In genomic region chr17:75049057-75049456, GRCh38 we compare ENCODE assay signal across 11 cellular contexts. TPM values are rescaled to one million over a fixed set of nuclear protein-coding genes. Genes with fewer than 3 reads are reported as not detected.
DNase-seq lines count a peak whose midpoint lies in the region; ATAC-seq and TF ChIP-seq lines count a peak whose summit lies in the region.
"Had no signal": no experiment of that assay in that cellular context is flagged by ENCODE, and none has a peak within 500 bp of the region (broad histone marks: within the 10 kb centered on the region; RNA-seq: fewer than 3 reads in every experiment).

No MANE protein-coding gene starts in this region.

- H4K20me1 ChIP-seq in BLaER1 (0 out of 2 replicates have a peak, but pooled peaks cover 5% of the 10 kb centered on the region), IMR-90 (ENCODE audit: insufficient read depth, low read length) (0 out of 2 replicates have a peak, but pooled peaks cover 3% of the 10 kb centered on the region)

- ATAC-seq in IMR-90 (ENCODE audit: low read depth) (no peak), HG03342 (IDR thresholded peaks at IDR 0.05; ENCODE audit: unreplicated experiment) (no peak)
- ATAC-seq in stimulated activated naive CD8-positive, alpha-beta T cell treated with anti-CD3 and anti-CD28 coated beads, Interleukin-15, amount 100 ng/mL, for 72 hours, result no peak

- H4K8ac ChIP-seq in IMR-90 (ENCODE audit: low read depth in 2 of 2, low read length in 2 of 2), result no peak overlapping the region

- H3K27me3 ChIP-seq in BLaER1 (no peaks in the 10 kb centered on the region), IMR-90 (ENCODE audit: control insufficient read depth, insufficient read depth, low read length) (no peaks in the 10 kb centered on the region)
- H3K27me3 ChIP-seq: upper lobe of left lung had no signal

- no peak overlapping the region for H3K14ac ChIP-seq in IMR-90 (replicated peaks; ENCODE audit: low read depth, low read length)

- peaks cover 27% of the 10 kb centered on the region for H3K4me1 ChIP-seq in BLaER1
- H3K4me1 ChIP-seq in IMR-90 (ENCODE audit: control insufficient read depth, insufficient read depth, low read length), result no peaks in the 10 kb centered on the region; the same call in 1 of the 2 replicates

- intact Hi-C loops in IMR-90 (cut with micrococcal nuclease), result loop anchor here (5.0 kb wide), 1 partner anchor 87 kb away; no protein-coding TSS in a partner anchor

- H2BK20ac ChIP-seq in IMR-90 (ENCODE audit: low read depth, low read length), result no peak overlapping the region

- no peak for TF ChIP-seq POLR2A in IMR-90 (IDR thresholded peaks at IDR 0.05; ENCODE audit: low read depth, low read length)

- TF ChIP-seq RAD21 in IMR-90 (IDR thresholded peaks at IDR 0.05; ENCODE audit: low read length), result no peak

- H3K23ac ChIP-seq in IMR-90 (ENCODE audit: low read depth, low read length), result peak overlapping the region; percentile 34; the same call in 1 of the 2 replicates

- H3K9ac ChIP-seq in BLaER1 (no peak overlapping the region), IMR-90 (ENCODE audit: low read depth, low read length) (no peak overlapping the region)

- H3K79me1 ChIP-seq in IMR-90 (ENCODE audit: low read depth in 1 of 2, low read length in 2 of 2), result peaks cover 19 to 43% of the 10 kb centered on the region in 2 experiments

- dilution Hi-C loops in IMR-90 (cut with HindIII; ENCODE audit: low sequenced_read_pairs, unreplicated experiment), result no loop called here

- no peak overlapping the region for H2BK15ac ChIP-seq in IMR-90 (ENCODE audit: low read depth, low read length)

- WGBS in IMR-90 (ENCODE audit: extremely low coverage in 2 of 2, insufficient read length in 1 of 2), 2 experiments, result 100% methylated on average over 1 of the region's 5 CpGs; no CpG with 5 or more reads in 1 of the 2 experiments

- peaks cover 28% of the 10 kb centered on the region for H3K4me1 Mint-ChIP-seq in nephron
- H3K4me1 Mint-ChIP-seq in stimulated activated naive CD8-positive, alpha-beta T cell treated with anti-CD3 and anti-CD28 coated beads, Interleukin-15, amount 100 ng/mL, for 72 hours, result peaks cover 41% of the 10 kb centered on the region

- no TSS peak for BruUV-seq in IMR-90 (replicated peaks; lab: Mats Ljungman, UMichigan)

- no peak overlapping the region for H2AFZ ChIP-seq in IMR-90 (replicated peaks; ENCODE audit: low read length, poor library complexity)

- TF ChIP-seq CTCF in IMR-90 (conservative IDR thresholded peaks at IDR 0.05; ENCODE audit: low read depth, low read length) (no peak), nephron (IDR thresholded peaks at IDR 0.05; ENCODE audit: unreplicated experiment in 3 of 3) (no peak)

- H4K91ac ChIP-seq in IMR-90 (ENCODE audit: insufficient read depth, low read depth, low read length), result no peak overlapping the region

- H3K27ac ChIP-seq in BLaER1, result no peak overlapping the region
- no peak overlapping the region for H3K27ac ChIP-seq in IMR-90 (ENCODE audit: insufficient read depth, low read length)

- H3K4me3 ChIP-seq in BLaER1 (no peak overlapping the region), IMR-90 (ENCODE audit: insufficient read depth, low read depth, low read length) (no peak overlapping the region)

- in situ Hi-C loops in IMR-90 (cut with MboI; ENCODE audit: low sequenced_read_pairs), result no loop called here

- H2AK9ac ChIP-seq in IMR-90 (replicated peaks; ENCODE audit: low read depth, low read length, poor library complexity), result no peak overlapping the region

- no peaks in the 10 kb centered on the region for H3K27me3 Mint-ChIP-seq in nephron (ENCODE audit: low read depth)
- H3K27me3 Mint-ChIP-seq in stimulated activated naive CD8-positive, alpha-beta T cell treated with anti-CD3 and anti-CD28 coated beads, Interleukin-15, amount 100 ng/mL, for 72 hours, result no peaks in the 10 kb centered on the region

- H3K9me3 Mint-ChIP-seq in nephron, result no peaks in the 10 kb centered on the region
- no peaks in the 10 kb centered on the region for H3K9me3 Mint-ChIP-seq in stimulated activated naive CD8-positive, alpha-beta T cell treated with anti-CD3 and anti-CD28 coated beads, Interleukin-15, amount 100 ng/mL, for 72 hours

- peak overlapping the region; percentile 94 to 97 (median 95) for H3K4me3 Mint-ChIP-seq in nephron
- H3K4me3 Mint-ChIP-seq in stimulated activated naive CD8-positive, alpha-beta T cell treated with anti-CD3 and anti-CD28 coated beads, Interleukin-15, amount 100 ng/mL, for 72 hours, result no peak overlapping the region

- POLR2A ChIA-PET in IMR-90 (lab: Charles Lee; ENCODE audit: unreplicated experiment), result interaction anchor here (0.5 kb wide), 1 partner anchor 83 kb away, joined by 16 read pairs; no protein-coding TSS in a partner anchor

- no peak overlapping the region for H2AK5ac ChIP-seq in IMR-90 (ENCODE audit: low read depth, low read length)

- H3K36me3 ChIP-seq in BLaER1 (peaks cover 42% of the 10 kb centered on the region), IMR-90 (ENCODE audit: control insufficient read depth, insufficient read depth, low read length) (peaks cover 14% of the 10 kb centered on the region)

- DNase-seq in IMR-90, result no peak
- DNase-seq in cerebellar cortex (ENCODE audit: low spot score), result peak; percentile 39
- DNase-seq in hypothalamus (lab: John Stamatoyannopoulos, UW), result no peak
- DNase-seq in NCI-H774 (lab: John Stamatoyannopoulos, UW), result no peak
- DNase-seq in stimulated activated naive CD8-positive, alpha-beta T cell treated with anti-CD3 and anti-CD28 coated beads, Interleukin-15, amount 100 ng/mL, for 72 hours, result no peak
- DNase-seq: H9, KBM-7, upper lobe of left lung had no signal

- CTCF ChIA-PET in IMR-90 (lab: Yijun Ruan, JAX), result interaction anchor here (0.9 kb wide), 3 partner anchors 9 to 14 kb away, joined by 3 read pairs; no protein-coding TSS in a partner anchor

- H3K9me1 ChIP-seq in IMR-90 (ENCODE audit: insufficient read depth, low read length), result no peaks in the 10 kb centered on the region

- H3K4ac ChIP-seq in IMR-90 (ENCODE audit: low read depth, low read length), result no peak overlapping the region

- no peak overlapping the region for H4K5ac ChIP-seq in IMR-90 (ENCODE audit: low read depth, low read length)

- H2BK120ac ChIP-seq in IMR-90 (ENCODE audit: low read depth, low read length), result no peak overlapping the region

- H3K4me2 ChIP-seq in BLaER1, result peak overlapping the region; percentile 99
- no peak overlapping the region for H3K4me2 ChIP-seq in IMR-90 (ENCODE audit: low read depth, low read length)

- peak overlapping the region in 1 of 3 experiments; percentile 79 for H3K27ac Mint-ChIP-seq in nephron
- H3K27ac Mint-ChIP-seq in stimulated activated naive CD8-positive, alpha-beta T cell treated with anti-CD3 and anti-CD28 coated beads, Interleukin-15, amount 100 ng/mL, for 72 hours, result no peak overlapping the region

- peaks cover 41% of the 10 kb centered on the region for H3K36me3 Mint-ChIP-seq in nephron (ENCODE audit: low read depth)

- no peak overlapping the region for H3K56ac ChIP-seq in IMR-90 (ENCODE audit: extremely low read depth, insufficient read depth, low read length)

- no peak overlapping the region for H3K18ac ChIP-seq in IMR-90 (ENCODE audit: low read depth, low read length)

- no peaks in the 10 kb centered on the region for H3K9me3 ChIP-seq in BLaER1
- no peaks in the 10 kb centered on the region for H3K9me3 ChIP-seq in IMR-90 (ENCODE audit: control insufficient read depth, insufficient read depth, low read length)
- H3K9me3 ChIP-seq: upper lobe of left lung had no signal

- H2BK5ac ChIP-seq in IMR-90 (ENCODE audit: low read depth, low read length, poor library complexity, severe bottlenecking), result no peak overlapping the region

TF ChIP-seq in IMR-90, 13 proteins besides CTCF, POLR2A, EP300 and RAD21 (continues in another document):
- TF ChIP-seq MAZ (IDR thresholded peaks at IDR 0.05; ENCODE audit: borderline replicate concordance, low read depth, low read length) (no peak), NFE2L2 (IDR thresholded peaks at IDR 0.05; ENCODE audit: low read depth, low read length) (no peak), RFX5 (IDR thresholded peaks at IDR 0.05; ENCODE audit: low read depth, low read length) (no peak), MXI1 (IDR thresholded peaks at IDR 0.05; ENCODE audit: borderline replicate concordance, low read depth, low read length) (no peak), CEBPB (IDR thresholded peaks at IDR 0.05; ENCODE audit: low read depth, low read length) (no peak), CHD1 (IDR thresholded peaks at IDR 0.05; ENCODE audit: low read depth, low read length) (no peak), BHLHE40 (IDR thresholded peaks at IDR 0.05; ENCODE audit: low read depth, low read length) (no peak), FOS (IDR thresholded peaks at IDR 0.05; ENCODE audit: low read depth, low read length) (no peak), SMC3 (IDR thresholded peaks at IDR 0.05; ENCODE audit: low read depth, low read length) (no peak), ELK1 (IDR thresholded peaks at IDR 0.05; ENCODE audit: borderline replicate concordance, low read depth, low read length) (no peak)

RNA-seq across cellular contexts. Expression of gene KCTD2, which starts 2.0 kb away (rescaled TPM):
- 9.1 and 9.4 TPM in 2 replicates for total RNA-seq in IMR-90 (2012; rRNA removed)
- 18.3 and 18.4 TPM in 2 replicates for polyA plus RNA-seq in IMR-90 (2012; rRNA removed)
- polyA plus RNA-seq in IMR-90 (2012; cell fraction: cytosol; rRNA removed), result 10.8 and 16.4 TPM in 2 replicates
- polyA plus RNA-seq in IMR-90 (2012; cell fraction: nucleus; rRNA removed; ENCODE audit: low replicate concordance), result 9.9 and 12.6 TPM in 2 replicates

RNA-seq across cellular contexts. Expression of gene ATP5PD, which starts 2.3 kb away (rescaled TPM):
- 365 and 373 TPM in 2 replicates for total RNA-seq in IMR-90 (2012; rRNA removed)
- polyA plus RNA-seq in IMR-90 (2012; rRNA removed), result 331 and 425 TPM in 2 replicates
- 109 and 263 TPM in 2 replicates for polyA plus RNA-seq in IMR-90 (2012; cell fraction: cytosol; rRNA removed)
- polyA plus RNA-seq in IMR-90 (2012; cell fraction: nucleus; rRNA removed; ENCODE audit: low replicate concordance), result 38.0 and 159 TPM in 2 replicates

RNA-seq across cellular contexts. Expression of gene MRPL58, which starts 36.6 kb away (rescaled TPM):
- 42.5 and 53.9 TPM in 2 replicates for total RNA-seq in IMR-90 (2012; rRNA removed)
- 49.0 and 53.0 TPM in 2 replicates for polyA plus RNA-seq in IMR-90 (2012; rRNA removed)
- 72.6 and 78.2 TPM in 2 replicates for polyA plus RNA-seq in IMR-90 (2012; cell fraction: cytosol; rRNA removed)
- 21.8 and 25.5 TPM in 2 replicates for polyA plus RNA-seq in IMR-90 (2012; cell fraction: nucleus; rRNA removed; ENCODE audit: low replicate concordance)

RNA-seq across cellular contexts. Expression of gene SLC16A5, which starts 38.7 kb away (rescaled TPM):
- 1.1 and 1.8 TPM in 2 replicates for total RNA-seq in IMR-90 (2012; rRNA removed)
- 5.9 and 7.1 TPM in 2 replicates for polyA plus RNA-seq in IMR-90 (2012; rRNA removed)
- 1.9 and 9.5 TPM in 2 replicates for polyA plus RNA-seq in IMR-90 (2012; cell fraction: cytosol; rRNA removed)
- 19.4 and 39.3 TPM in 2 replicates for polyA plus RNA-seq in IMR-90 (2012; cell fraction: nucleus; rRNA removed; ENCODE audit: low replicate concordance)

Comparison
In these comparisons a context has a peak if more than half of its experiments do, and no peak if none do; other contexts are left out.
1. H3K4me3 Mint-ChIP-seq: peak in nephron (3 of 3); none in stimulated activated naive CD8-positive, alpha-beta T cell treated with anti-CD3 and anti-CD28 coated beads, Interleukin-15, amount 100 ng/mL, for 72 hours (0 of 2).